Comparison of ENCODE assay signal across 9 cellular contexts in genomic region chr3:23002846-23003800, GRCh38.
DNase-seq lines count a peak whose midpoint lies in the region; ATAC-seq, FAIRE-seq and TF ChIP-seq lines count a peak whose summit lies in the region.
"Had no signal": no experiment of that assay in that cellular context is flagged by ENCODE, and none has a peak within 500 bp of the region (broad histone marks: within the 10 kb centered on the region; RNA-seq: fewer than 3 reads in every experiment).

No MANE protein-coding gene starts in this region.

- TF ChIP-seq CTCF in heart right ventricle (IDR thresholded peaks at IDR 0.05) = no peak
- no peak for TF ChIP-seq CTCF in testis (IDR thresholded peaks at IDR 0.05)
- no peak for TF ChIP-seq CTCF in kidney (IDR thresholded peaks at IDR 0.05; ENCODE audit: borderline replicate concordance, extremely low read depth, insufficient read depth)

- H3K4me3 ChIP-seq in heart right ventricle (no peak overlapping the region), testis (peak overlapping the region in 1 of 2 donors; percentile 8), kidney (ENCODE audit: low read length in 2 of 2) (no peak overlapping the region)

- no peaks in the 10 kb centered on the region for H3K27me3 ChIP-seq in heart right ventricle
- no peaks in the 10 kb centered on the region for H3K27me3 ChIP-seq in testis

- no peaks in the 10 kb centered on the region for H3K9me3 ChIP-seq in heart right ventricle
- H3K9me3 ChIP-seq in testis = no peaks in the 10 kb centered on the region
- H3K9me3 ChIP-seq in kidney (ENCODE audit: control insufficient read depth in 1 of 2, low read length in 2 of 2) = no peaks in the 10 kb centered on the region

- intact Hi-C loops in heart right ventricle (cut with DNase I) = no loop called here
- intact Hi-C loops in testis (cut with DNase I; ENCODE audit: low total_unique reads) = no loop called here
- intact Hi-C loops in kidney (cut with DNase I) = no loop called here

- H3K4me1 ChIP-seq in heart right ventricle (peaks cover 0 to 17% (median 0%) of the 10 kb centered on the region in 9 donors), testis (no peaks in the 10 kb centered on the region), kidney (ENCODE audit: control insufficient read depth in 1 of 2, insufficient read depth in 1 of 2, low read depth in 1 of 2, low read length in 2 of 2) (no peaks in the 10 kb centered on the region)

- H3K36me3 ChIP-seq in heart right ventricle = no peaks in the 10 kb centered on the region
- H3K36me3 ChIP-seq in testis (ENCODE audit: low read depth, missing control alignments) = no peaks in the 10 kb centered on the region
- no peaks in the 10 kb centered on the region for H3K36me3 ChIP-seq in kidney (ENCODE audit: control insufficient read depth in 1 of 2, insufficient read depth in 2 of 2, low read length in 2 of 2)

- H3K9ac ChIP-seq in kidney (ENCODE audit: low read length in 2 of 2) = no peak overlapping the region

- no peak for TF ChIP-seq POLR2A in testis (IDR thresholded peaks at IDR 0.05)

- FAIRE-seq in kidney (lab: Jason Lieb, UNC) = no peak

- no peak overlapping the region for H3K27ac ChIP-seq in heart right ventricle
- H3K27ac ChIP-seq in testis = no peak overlapping the region
- H3K27ac ChIP-seq in kidney (ENCODE audit: low read depth in 2 of 2, low read length in 2 of 2) = no peak overlapping the region

- ATAC-seq in heart right ventricle (peak in 5 of 8 donors; percentile 28 to 61 (median 35)), HG03460 (IDR thresholded peaks at IDR 0.05; ENCODE audit: unreplicated experiment) (no peak)

- DNase-seq in NCI-H2081 (lab: John Stamatoyannopoulos, UW) = peak; percentile 41 to 71
- DNase-seq in NCI-H2081 treated with DMSO at 0.1 percent for 48 hours (lab: John Stamatoyannopoulos, UW) = no peak
- DNase-seq in NCI-H774 (lab: John Stamatoyannopoulos, UW) = peak; percentile 48
- peak in 1 of 2 donors; percentile 40 for DNase-seq in heart right ventricle
- DNase-seq in testis = peak; percentile 27
- DNase-seq in kidney = no peak
- no peak for DNase-seq in foreskin melanocyte
- DNase-seq: KG1 had no signal

- WGBS in heart right ventricle, 2 donors = 59 to 66% methylated on average over 16 of the region's 16 CpGs
- WGBS in testis, 2 donors = 52 to 67% methylated on average over 16 of the region's 16 CpGs

Comparison
In these comparisons a context has a peak if more than half of its experiments do, and no peak if none do; other contexts are left out.
1. DNase-seq: peak in NCI-H2081 (2 of 2), NCI-H774 (single experiment) and testis (single experiment); none in NCI-H2081 treated with DMSO at 0.1 percent for 48 hours (single experiment), kidney (single experiment) and foreskin melanocyte (single experiment).